ENCODE assay signal across 8 cellular contexts in the genomic region with DNA sequence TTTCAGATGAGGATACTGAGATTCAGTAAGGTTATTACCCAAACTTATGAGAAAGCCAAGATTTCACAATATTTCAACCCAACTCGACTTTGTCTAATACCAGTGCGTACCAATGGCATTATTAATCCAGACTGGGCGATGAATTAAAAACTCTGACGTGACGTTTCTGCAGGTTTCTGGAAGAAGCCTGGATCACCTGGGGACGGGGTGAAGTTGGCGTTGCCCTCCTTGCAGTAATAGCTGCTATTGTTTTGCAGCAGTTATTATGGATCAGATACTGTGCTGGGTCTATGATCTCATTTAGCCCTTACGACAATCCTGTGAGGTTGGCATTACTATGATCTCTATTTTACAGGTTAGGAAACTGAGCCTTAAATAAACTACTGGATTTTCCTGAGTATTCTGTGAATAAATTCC. TPM values are rescaled to one million over a fixed set of nuclear protein-coding genes. Genes with fewer than 3 reads are reported as not detected.
A peak's percentile ranks its signal among the peaks of the same experiment; 100 is the strongest.
DNase-seq lines count a peak whose midpoint lies in the region; ATAC-seq, FAIRE-seq and TF ChIP-seq lines count a peak whose summit lies in the region.

No MANE protein-coding gene starts in this region.

- peaks cover 41% of the 10 kb centered on the region for H3K4me1 Mint-ChIP-seq in CD8-positive, alpha-beta T cell (ENCODE audit: low read depth)
- H3K4me1 Mint-ChIP-seq in naive thymus-derived CD8-positive, alpha-beta T cell = peaks cover 29 to 47% (median 46%) of the 10 kb centered on the region in 4 donors

- CTCF ChIA-PET in CD8-positive, alpha-beta T cell (lab: Charles Lee) = no interaction called here
- CTCF ChIA-PET in endothelial cell of umbilical vein (lab: Charles Lee) = interaction anchor here (1.1 to 1.4 kb wide), 4 partner anchors 10 to 119 kb away, joined by 3 to 8 read pairs (median 4); no protein-coding TSS in a partner anchor

- no peaks in the 10 kb centered on the region for H3K27me3 ChIP-seq in CD8-positive, alpha-beta T cell (ENCODE audit: insufficient read depth, low read length)
- peaks cover 0 to 3% of the 10 kb centered on the region in 2 experiments for H3K27me3 ChIP-seq in endothelial cell of umbilical vein (ENCODE audit: control insufficient read depth in 2 of 2, insufficient read depth in 2 of 2, low read length in 2 of 2)

- peak overlapping the region; percentile 55 for H2AFZ ChIP-seq in endothelial cell of umbilical vein (ENCODE audit: low read depth, low read length)

- no peaks in the 10 kb centered on the region for H4K20me1 ChIP-seq in endothelial cell of umbilical vein (replicated peaks; ENCODE audit: control insufficient read depth, extremely low read depth, insufficient read depth, low read length)

- no peaks in the 10 kb centered on the region for H3K27me3 Mint-ChIP-seq in CD8-positive, alpha-beta T cell (ENCODE audit: low read depth)
- peaks cover 0 to 1% (median 0%) of the 10 kb centered on the region in 5 donors for H3K27me3 Mint-ChIP-seq in naive thymus-derived CD8-positive, alpha-beta T cell

- H3K9me1 ChIP-seq in endothelial cell of umbilical vein (replicated peaks; ENCODE audit: control insufficient read depth, extremely low read depth, insufficient read depth, low read length) = no peaks in the 10 kb centered on the region

- H3K36me3 Mint-ChIP-seq in CD8-positive, alpha-beta T cell = peaks cover 28% of the 10 kb centered on the region
- peaks cover 0 to 17% (median 5%) of the 10 kb centered on the region in 3 donors for H3K36me3 Mint-ChIP-seq in naive thymus-derived CD8-positive, alpha-beta T cell

- H3K79me2 ChIP-seq in endothelial cell of umbilical vein (ENCODE audit: control insufficient read depth, insufficient read depth, low read length) = peaks cover 34% of the 10 kb centered on the region

- POLR2A ChIA-PET in CD8-positive, alpha-beta T cell (lab: Charles Lee) = interaction anchor here (0.9 to 1.2 kb wide), 3 partner anchors 11 to 140 kb away, joined by 4 to 5 read pairs (median 4); partner anchors contain the start of gene HSP90AB1
- POLR2A ChIA-PET in endothelial cell of umbilical vein (lab: Charles Lee) = interaction anchor here (0.7 kb wide), 1 partner anchor 16 kb away, joined by 6 read pairs; no protein-coding TSS in a partner anchor
- POLR2A ChIA-PET in naive thymus-derived CD8-positive, alpha-beta T cell (lab: Charles Lee) = interaction anchor here (1.0 to 2.2 kb wide), 4 partner anchors 12 to 140 kb away, joined by 3 to 6 read pairs (median 3); partner anchors contain the start of genes HSP90AB1 and SLC35B2

- peak overlapping the region; percentile 67 for H3K4me3 ChIP-seq in CD8-positive, alpha-beta T cell (ENCODE audit: low read depth, low read length)
- H3K4me3 ChIP-seq in endothelial cell of umbilical vein (replicated peaks in 1 of 3; ENCODE audit: insufficient read depth in 1 of 3, low read depth in 1 of 3, low read length in 3 of 3) = peak overlapping the region; percentile 72 to 87 (median 79)

- H3K9me3 Mint-ChIP-seq in CD8-positive, alpha-beta T cell = no peaks in the 10 kb centered on the region
- H3K9me3 Mint-ChIP-seq in naive thymus-derived CD8-positive, alpha-beta T cell = no peaks in the 10 kb centered on the region

- TF ChIP-seq CTCF in CD8-positive, alpha-beta T cell (IDR thresholded peaks at IDR 0.05) = no peak
- no peak for TF ChIP-seq CTCF in endothelial cell of umbilical vein (IDR thresholded peaks at IDR 0.05; ENCODE audit: extremely low read depth in 1 of 2, insufficient read depth in 1 of 2, low read depth in 1 of 2, low read length in 2 of 2)

- TF ChIP-seq POLR2A in endothelial cell of umbilical vein (IDR thresholded peaks at IDR 0.05; ENCODE audit: low read depth, low read length) = no peak

- H3K27ac ChIP-seq in CD8-positive, alpha-beta T cell (ENCODE audit: low read depth, low read length) = peak overlapping the region; percentile 73
- peak overlapping the region; percentile 88 for H3K27ac ChIP-seq in endothelial cell of umbilical vein (ENCODE audit: insufficient read depth, low read depth, low read length)

- ATAC-seq in CD8-positive, alpha-beta T cell = peak; percentile 32
- peak; percentile 13 for ATAC-seq in GM21526 (IDR thresholded peaks at IDR 0.05; ENCODE audit: low FRiP score, unreplicated experiment)
- peak; percentile 29 to 33 for ATAC-seq in naive thymus-derived CD8-positive, alpha-beta T cell

- no peaks in the 10 kb centered on the region for H3K9me3 ChIP-seq in CD8-positive, alpha-beta T cell (ENCODE audit: low read length)
- H3K9me3 ChIP-seq in endothelial cell of umbilical vein (replicated peaks; ENCODE audit: control insufficient read depth, insufficient read depth, low read length) = no peaks in the 10 kb centered on the region

- peaks cover 24% of the 10 kb centered on the region for H3K4me1 ChIP-seq in CD8-positive, alpha-beta T cell (ENCODE audit: insufficient read depth, low read length)
- H3K4me1 ChIP-seq in endothelial cell of umbilical vein (ENCODE audit: control insufficient read depth, extremely low read depth, insufficient read depth, low read length) = peaks cover 22% of the 10 kb centered on the region

- TSS peak; percentile 84 for BruUV-seq in endothelial cell of umbilical vein (replicated peaks; lab: Mats Ljungman, UMichigan)

- peak overlapping the region; percentile 98 for H3K27ac Mint-ChIP-seq in CD8-positive, alpha-beta T cell
- peak overlapping the region; percentile 94 to 100 (median 98) for H3K27ac Mint-ChIP-seq in naive thymus-derived CD8-positive, alpha-beta T cell

- no peak for DNase-seq in CD8-positive, alpha-beta T cell
- DNase-seq in OCI-M1 (lab: John Stamatoyannopoulos, UW) (peak; percentile 70), endothelial cell of umbilical vein (ENCODE audit: low read depth, low spot score) (no peak), islet precursor cell (no peak), glomerular visceral epithelial cell (ENCODE audit: extremely low spot score) (no peak)
- DNase-seq in naive thymus-derived CD8-positive, alpha-beta T cell = no peak
- no peak for DNase-seq in stimulated activated naive CD4-positive, alpha-beta T cell treated with Interleukin-2 at 50 U/mL for 16 hours (lab: John Stamatoyannopoulos, UW)

- H3K4me3 Mint-ChIP-seq in CD8-positive, alpha-beta T cell = peak overlapping the region; percentile 98
- peak overlapping the region; percentile 91 to 99 (median 97) for H3K4me3 Mint-ChIP-seq in naive thymus-derived CD8-positive, alpha-beta T cell

- H3K36me3 ChIP-seq in CD8-positive, alpha-beta T cell (ENCODE audit: insufficient read depth, low read length) = no peaks in the 10 kb centered on the region
- peaks cover 0 to 2% of the 10 kb centered on the region in 2 experiments for H3K36me3 ChIP-seq in endothelial cell of umbilical vein (ENCODE audit: control insufficient read depth in 2 of 2, extremely low read depth in 1 of 2, insufficient read depth in 2 of 2, low read length in 2 of 2)

- H3K4me2 ChIP-seq in endothelial cell of umbilical vein (ENCODE audit: insufficient read depth, low read length) = peak overlapping the region; percentile 81

- peak overlapping the region; percentile 95 for H3K9ac ChIP-seq in endothelial cell of umbilical vein (replicated peaks; ENCODE audit: extremely low read depth, insufficient read depth, low read length)

- no peak for FAIRE-seq in endothelial cell of umbilical vein (lab: Jason Lieb, UNC)

- intact Hi-C loops in CD8-positive, alpha-beta T cell (cut with DNase I, micrococcal nuclease) = loop anchor here (1.0 to 5.0 kb wide), 7 partner anchors 74 to 1740 kb away; partner anchors contain the start of genes AARS2 (in 2 of the 2), ENPP4 (in 1 of the 2), MRPL14 (in 1 of the 2) and POLR1C (in 1 of the 2)
- intact Hi-C loops in endothelial cell of umbilical vein (cut with micrococcal nuclease) = loop anchor here (1.0 to 2.0 kb wide), 2 partner anchors 119 to 122 kb away; partner anchors contain the start of gene NFKBIE

- dilution Hi-C loops in endothelial cell of umbilical vein (cut with MboI; ENCODE audit: extremely low pct_ligation_motif_present, low sequenced_read_pairs) = no loop called here

TF ChIP-seq in endothelial cell of umbilical vein, 7 proteins besides CTCF, POLR2A, EP300 and RAD21 (continues in another document):
- TF ChIP-seq EZH2 (IDR thresholded peaks at IDR 0.05; ENCODE audit: borderline replicate concordance, low read depth, low read length, severe bottlenecking) (no peak), FOS (IDR thresholded peaks at IDR 0.05; ENCODE audit: borderline replicate concordance, insufficient read depth, low read length) (no peak), JUN (IDR thresholded peaks at IDR 0.05; ENCODE audit: borderline replicate concordance, insufficient read depth, insufficient read length, low read depth) (no peak), MYC (IDR thresholded peaks at IDR 0.05; ENCODE audit: low read depth, low read length) (no peak)
- TF ChIP-seq, protein P1, sequence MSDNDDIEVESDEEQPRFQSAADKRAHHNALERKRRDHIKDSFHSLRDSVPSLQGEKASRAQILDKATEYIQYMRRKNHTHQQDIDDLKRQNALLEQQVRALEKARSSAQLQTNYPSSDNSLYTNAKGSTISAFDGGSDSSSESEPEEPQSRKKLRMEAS (IDR thresholded peaks at IDR 0.05; ENCODE audit: insufficient read depth, insufficient read length) = no peak

RNA-seq across cellular contexts. Expression of gene CDC5L, which starts 0.6 kb away (rescaled TPM):
- 10 to 100 TPM; 24.1 to 24.4 TPM for total RNA-seq in CD8-positive, alpha-beta T cell
- total RNA-seq in endothelial cell of umbilical vein = 23.5 and 24.6 TPM in 2 replicates
- polyA plus RNA-seq in endothelial cell of umbilical vein = 6.0 and 6.9 TPM in 2 replicates
- 10.4 and 10.6 TPM in 2 replicates for polyA plus RNA-seq in endothelial cell of umbilical vein (2011; cell fraction: cytosol; rRNA removed)
- polyA plus RNA-seq in endothelial cell of umbilical vein (2011; cell fraction: nucleus; rRNA removed) = 10.4 and 15.6 TPM in 2 replicates
- polyA plus RNA-seq in endothelial cell of umbilical vein (2012) = 12.1 and 16.9 TPM in 2 replicates
- polyA minus RNA-seq in endothelial cell of umbilical vein = 11.3 and 11.7 TPM in 2 replicates
- 18.5 TPM for polyA minus RNA-seq in endothelial cell of umbilical vein (2011; cell fraction: cytosol; rRNA and poly(A)+ RNA removed)
- 11.6 and 15.8 TPM in 2 replicates for polyA minus RNA-seq in endothelial cell of umbilical vein (2011; cell fraction: nucleus; rRNA and poly(A)+ RNA removed)
- 10 to 100 TPM; 21.7 to 21.8 TPM for total RNA-seq in naive thymus-derived CD8-positive, alpha-beta T cell
- 10 to 100 TPM in 2 of 3 donors, 1 to 10 TPM in 1; 9.6 to 14.9 (median 12.9) TPM for polyA plus RNA-seq in naive thymus-derived CD8-positive, alpha-beta T cell

RNA-seq across cellular contexts. Expression of gene SPATS1, which starts 44.5 kb away (rescaled TPM):
- total RNA-seq in CD8-positive, alpha-beta T cell = not detected
- not detected in 2 replicates for total RNA-seq in endothelial cell of umbilical vein
- not detected in 2 replicates for polyA plus RNA-seq in endothelial cell of umbilical vein
- polyA plus RNA-seq in endothelial cell of umbilical vein (2011; cell fraction: cytosol; rRNA removed) = not detected in 2 replicates
- polyA plus RNA-seq in endothelial cell of umbilical vein (2011; cell fraction: nucleus; rRNA removed) = not detected in 2 replicates
- not detected in 2 replicates for polyA plus RNA-seq in endothelial cell of umbilical vein (2012)
- polyA minus RNA-seq in endothelial cell of umbilical vein = not detected in 2 replicates
- polyA minus RNA-seq in endothelial cell of umbilical vein (2011; cell fraction: cytosol; rRNA and poly(A)+ RNA removed) = not detected
- not detected in 2 replicates for polyA minus RNA-seq in endothelial cell of umbilical vein (2011; cell fraction: nucleus; rRNA and poly(A)+ RNA removed)
- total RNA-seq in naive thymus-derived CD8-positive, alpha-beta T cell = not detected
- not detected for polyA plus RNA-seq in naive thymus-derived CD8-positive, alpha-beta T cell
